Comparison of ENCODE assay signal across 15 cellular contexts in the genomic region with DNA sequence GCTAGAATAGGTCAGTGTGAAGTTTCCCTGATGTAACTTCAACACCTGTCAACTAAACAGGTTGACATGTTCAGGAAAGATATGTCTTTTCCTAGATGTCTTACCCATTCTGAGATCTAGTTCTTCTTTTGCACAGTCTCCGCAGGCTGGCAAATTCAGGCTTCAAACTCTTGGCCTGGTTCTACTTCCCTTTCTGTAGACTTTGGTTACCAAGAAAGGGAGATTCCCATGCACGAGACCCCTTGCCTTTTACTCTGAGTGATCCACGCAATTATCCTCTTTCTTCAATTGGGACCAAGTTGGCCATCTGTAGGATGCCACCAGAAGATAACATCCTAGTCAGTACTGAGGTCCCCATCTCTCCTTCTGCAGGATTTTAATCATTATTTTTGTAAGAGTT. TPM values are rescaled to one million over a fixed set of nuclear protein-coding genes. Genes with fewer than 3 reads are reported as not detected.
DNase-seq lines count a peak whose midpoint lies in the region; ATAC-seq and TF ChIP-seq lines count a peak whose summit lies in the region.
"Had no signal": no experiment of that assay in that cellular context is flagged by ENCODE, and none has a peak within 500 bp of the region (broad histone marks: within the 10 kb centered on the region; RNA-seq: fewer than 3 reads in every experiment).

No MANE protein-coding gene starts in this region.

- CTCF ChIA-PET in SK-N-SH (lab: Yijun Ruan, JAX), result interaction anchor here (0.8 to 14.6 kb wide), 2 partner anchors 102 to 110 kb away, joined by 4 to 533 read pairs; a partner anchor contains a TSS

- H3K27me3 Mint-ChIP-seq in dendritic cell treated with granulocyte-macrophage colony-stimulating factor and Interleukin-4, amounts not matched to agents 40 ng/mL and 50 ng/mL, for 4 days, result peaks cover 18% of the 10 kb centered on the region

- H3K9ac ChIP-seq in SK-N-SH, result no peak overlapping the region

- intact Hi-C loops in dendritic cell treated with granulocyte-macrophage colony-stimulating factor and Interleukin-4, amounts not matched to agents 40 ng/mL and 50 ng/mL, for 4 days (cut with micrococcal nuclease), result loop anchor here (2.0 to 10.0 kb wide), 2 partner anchors 25 to 733 kb away; no protein-coding TSS in a partner anchor

- H3K4me3 ChIP-seq in neutrophil (ENCODE audit: low read depth in 1 of 2, low read length in 1 of 2), result no peak overlapping the region
- H3K4me3 ChIP-seq in SK-N-SH (ENCODE audit: low read depth in 2 of 2, low read length in 1 of 2), result no peak overlapping the region
- H3K4me3 ChIP-seq: SJSA1 had no signal

- TF ChIP-seq CTCF in neutrophil (IDR thresholded peaks at IDR 0.05) (no peak), SK-N-SH (IDR thresholded peaks at IDR 0.05) (no peak)

- no peaks in the 10 kb centered on the region for H4K20me1 ChIP-seq in SK-N-SH (ENCODE audit: insufficient read depth)

- peak overlapping the region; percentile 58 for H3K27ac Mint-ChIP-seq in dendritic cell treated with granulocyte-macrophage colony-stimulating factor and Interleukin-4, amounts not matched to agents 40 ng/mL and 50 ng/mL, for 4 days
- H3K27ac Mint-ChIP-seq: CD8-positive, alpha-beta T cell had no signal

- no peak overlapping the region for H2AFZ ChIP-seq in SK-N-SH (ENCODE audit: low read depth)

- peak; percentile 85 for DNase-seq in CD1c-positive myeloid dendritic cell (ENCODE audit: extremely low spot score)
- peak; percentile 61 for DNase-seq in MV-4-11 (lab: John Stamatoyannopoulos, UW)
- DNase-seq in SK-N-SH, result no peak
- no peak for DNase-seq in AG20443 (ENCODE audit: low spot score)
- DNase-seq: BE2C; CD8-positive, alpha-beta T cell; DMS79 treated with DMSO at 0.1 percent for 48 hours; GOT3; NCI-H1092; NCI-H524 treated with DMSO at 0.1 percent for 48 hours; RPMI8226 had no signal

- TF ChIP-seq RAD21 in SK-N-SH (IDR thresholded peaks at IDR 0.05; ENCODE audit: low read length), result no peak

- H3K27ac ChIP-seq in neutrophil, result peak overlapping the region; percentile 93
- no peak overlapping the region for H3K27ac ChIP-seq in SK-N-SH (ENCODE audit: low read depth in 2 of 2, low read length in 1 of 2)
- H3K27ac ChIP-seq: SJSA1 had no signal

- peaks cover 58% of the 10 kb centered on the region for H3K4me1 Mint-ChIP-seq in dendritic cell treated with granulocyte-macrophage colony-stimulating factor and Interleukin-4, amounts not matched to agents 40 ng/mL and 50 ng/mL, for 4 days (ENCODE audit: low read depth)

- H3K4me3 Mint-ChIP-seq in dendritic cell treated with granulocyte-macrophage colony-stimulating factor and Interleukin-4, amounts not matched to agents 40 ng/mL and 50 ng/mL, for 4 days, result no peak overlapping the region
- H3K4me3 Mint-ChIP-seq: CD8-positive, alpha-beta T cell had no signal

- H3K9me3 Mint-ChIP-seq in dendritic cell treated with granulocyte-macrophage colony-stimulating factor and Interleukin-4, amounts not matched to agents 40 ng/mL and 50 ng/mL, for 4 days, result no peaks in the 10 kb centered on the region
- H3K9me3 Mint-ChIP-seq: CD8-positive, alpha-beta T cell had no signal

- no peaks in the 10 kb centered on the region for H3K9me3 ChIP-seq in neutrophil
- no peaks in the 10 kb centered on the region for H3K9me3 ChIP-seq in SK-N-SH
- H3K9me3 ChIP-seq: BE2C, SJSA1 had no signal

- no peak for ATAC-seq in GM21367 (IDR thresholded peaks at IDR 0.05; ENCODE audit: unreplicated experiment)
- ATAC-seq: CD8-positive, alpha-beta T cell had no signal

- no peaks in the 10 kb centered on the region for H3F3A ChIP-seq in SK-N-SH (replicated peaks; ENCODE audit: insufficient read depth)

- POLR2A ChIA-PET in SK-N-SH (lab: Yijun Ruan, JAX), result no interaction called here

- no peaks in the 10 kb centered on the region for H3K9me2 ChIP-seq in SK-N-SH

- H3K4me1 ChIP-seq in neutrophil (ENCODE audit: control insufficient read depth in 1 of 2, insufficient read depth in 1 of 2, low read depth in 1 of 2, low read length in 1 of 2) (peaks cover 76 to 77% of the 10 kb centered on the region in 2 experiments), SK-N-SH (ENCODE audit: control insufficient read depth in 1 of 2, insufficient read depth in 2 of 2, low read depth in 1 of 2, low read length in 1 of 2) (0 out of 4 replicates have a peak, but pooled peaks cover 0 to 7% of the 10 kb centered on the region in 2 experiments)
- H3K4me1 ChIP-seq: SJSA1 had no signal

- H3K36me3 ChIP-seq in neutrophil (no peaks in the 10 kb centered on the region), SK-N-SH (replicated peaks in 1 of 2; ENCODE audit: control insufficient read depth in 1 of 2, insufficient read depth in 2 of 2, low read length in 1 of 2) (no peaks in the 10 kb centered on the region)
- H3K36me3 ChIP-seq: BE2C, SJSA1 had no signal

- H3K27me3 ChIP-seq in neutrophil (no peaks in the 10 kb centered on the region), SK-N-SH (ENCODE audit: insufficient read depth) (no peaks in the 10 kb centered on the region)
- H3K27me3 ChIP-seq: BE2C, SJSA1 had no signal

- 84% methylated on average over 3 of the region's 3 CpGs for WGBS in SK-N-SH (ENCODE audit: low lambda C conversion rate)

- no peak overlapping the region for H3K4me2 ChIP-seq in SK-N-SH

- no peaks in the 10 kb centered on the region for H3K36me3 Mint-ChIP-seq in dendritic cell treated with granulocyte-macrophage colony-stimulating factor and Interleukin-4, amounts not matched to agents 40 ng/mL and 50 ng/mL, for 4 days (ENCODE audit: low read depth)
- H3K36me3 Mint-ChIP-seq: CD8-positive, alpha-beta T cell had no signal

- no peak for TF ChIP-seq EP300 in SK-N-SH (IDR thresholded peaks at IDR 0.05; ENCODE audit: borderline replicate concordance in 1 of 2, low read depth in 1 of 2, low read length in 1 of 2)

- no peaks in the 10 kb centered on the region for H3K79me2 ChIP-seq in SK-N-SH (ENCODE audit: insufficient read depth)

TF ChIP-seq in SK-N-SH, 30 proteins besides CTCF, POLR2A, EP300 and RAD21 (continues in another document):
- TF ChIP-seq, protein P1, sequence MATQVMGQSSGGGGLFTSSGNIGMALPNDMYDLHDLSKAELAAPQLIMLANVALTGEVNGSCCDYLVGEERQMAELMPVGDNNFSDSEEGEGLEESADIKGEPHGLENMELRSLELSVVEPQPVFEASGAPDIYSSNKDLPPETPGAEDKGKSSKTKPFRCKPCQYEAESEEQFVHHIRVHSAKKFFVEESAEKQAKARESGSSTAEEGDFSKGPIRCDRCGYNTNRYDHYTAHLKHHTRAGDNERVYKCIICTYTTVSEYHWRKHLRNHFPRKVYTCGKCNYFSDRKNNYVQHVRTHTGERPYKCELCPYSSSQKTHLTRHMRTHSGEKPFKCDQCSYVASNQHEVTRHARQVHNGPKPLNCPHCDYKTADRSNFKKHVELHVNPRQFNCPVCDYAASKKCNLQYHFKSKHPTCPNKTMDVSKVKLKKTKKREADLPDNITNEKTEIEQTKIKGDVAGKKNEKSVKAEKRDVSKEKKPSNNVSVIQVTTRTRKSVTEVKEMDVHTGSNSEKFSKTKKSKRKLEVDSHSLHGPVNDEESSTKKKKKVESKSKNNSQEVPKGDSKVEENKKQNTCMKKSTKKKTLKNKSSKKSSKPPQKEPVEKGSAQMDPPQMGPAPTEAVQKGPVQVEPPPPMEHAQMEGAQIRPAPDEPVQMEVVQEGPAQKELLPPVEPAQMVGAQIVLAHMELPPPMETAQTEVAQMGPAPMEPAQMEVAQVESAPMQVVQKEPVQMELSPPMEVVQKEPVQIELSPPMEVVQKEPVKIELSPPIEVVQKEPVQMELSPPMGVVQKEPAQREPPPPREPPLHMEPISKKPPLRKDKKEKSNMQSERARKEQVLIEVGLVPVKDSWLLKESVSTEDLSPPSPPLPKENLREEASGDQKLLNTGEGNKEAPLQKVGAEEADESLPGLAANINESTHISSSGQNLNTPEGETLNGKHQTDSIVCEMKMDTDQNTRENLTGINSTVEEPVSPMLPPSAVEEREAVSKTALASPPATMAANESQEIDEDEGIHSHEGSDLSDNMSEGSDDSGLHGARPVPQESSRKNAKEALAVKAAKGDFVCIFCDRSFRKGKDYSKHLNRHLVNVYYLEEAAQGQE (IDR thresholded peaks at IDR 0.05; ENCODE audit: low read depth, low read length), result no peak
- no peak for TF ChIP-seq SIN3A (IDR thresholded peaks at IDR 0.05; ENCODE audit: borderline replicate concordance, low read depth, low read length)
- TF ChIP-seq, protein P2, sequence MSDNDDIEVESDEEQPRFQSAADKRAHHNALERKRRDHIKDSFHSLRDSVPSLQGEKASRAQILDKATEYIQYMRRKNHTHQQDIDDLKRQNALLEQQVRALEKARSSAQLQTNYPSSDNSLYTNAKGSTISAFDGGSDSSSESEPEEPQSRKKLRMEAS (IDR thresholded peaks at IDR 0.05; ENCODE audit: low read depth), result no peak
- TF ChIP-seq, protein P3, sequence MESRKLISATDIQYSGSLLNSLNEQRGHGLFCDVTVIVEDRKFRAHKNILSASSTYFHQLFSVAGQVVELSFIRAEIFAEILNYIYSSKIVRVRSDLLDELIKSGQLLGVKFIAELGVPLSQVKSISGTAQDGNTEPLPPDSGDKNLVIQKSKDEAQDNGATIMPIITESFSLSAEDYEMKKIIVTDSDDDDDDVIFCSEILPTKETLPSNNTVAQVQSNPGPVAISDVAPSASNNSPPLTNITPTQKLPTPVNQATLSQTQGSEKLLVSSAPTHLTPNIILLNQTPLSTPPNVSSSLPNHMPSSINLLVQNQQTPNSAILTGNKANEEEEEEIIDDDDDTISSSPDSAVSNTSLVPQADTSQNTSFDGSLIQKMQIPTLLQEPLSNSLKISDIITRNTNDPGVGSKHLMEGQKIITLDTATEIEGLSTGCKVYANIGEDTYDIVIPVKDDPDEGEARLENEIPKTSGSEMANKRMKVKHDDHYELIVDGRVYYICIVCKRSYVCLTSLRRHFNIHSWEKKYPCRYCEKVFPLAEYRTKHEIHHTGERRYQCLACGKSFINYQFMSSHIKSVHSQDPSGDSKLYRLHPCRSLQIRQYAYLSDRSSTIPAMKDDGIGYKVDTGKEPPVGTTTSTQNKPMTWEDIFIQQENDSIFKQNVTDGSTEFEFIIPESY (IDR thresholded peaks at IDR 0.05; ENCODE audit: borderline replicate concordance, low read depth), result no peak

RNA-seq across cellular contexts. Expression of a gene that starts 2.0 kb away (rescaled TPM):
- polyA plus RNA-seq in SK-N-SH (2012; rRNA removed), result 0.57 and 0.74 TPM in 2 replicates
- 0.51 and 0.66 TPM in 2 replicates for polyA plus RNA-seq in SK-N-SH (2012; cell fraction: cytosol; rRNA removed)
- polyA plus RNA-seq in SK-N-SH (2012; cell fraction: nucleus; rRNA removed), result 0.95 and 2.1 TPM in 2 replicates

RNA-seq across cellular contexts. Expression of a gene that starts 27.3 kb away (rescaled TPM):
- polyA plus RNA-seq in SK-N-SH (2012; rRNA removed), result 625 and 646 TPM in 2 replicates
- 361 and 510 TPM in 2 replicates for polyA plus RNA-seq in SK-N-SH (2012; cell fraction: cytosol; rRNA removed)
- polyA plus RNA-seq in SK-N-SH (2012; cell fraction: nucleus; rRNA removed), result 304 and 445 TPM in 2 replicates

RNA-seq across cellular contexts. Expression of a gene that starts 35.5 kb away (rescaled TPM):
- polyA plus RNA-seq in SK-N-SH (2012; rRNA removed), result not detected in 2 replicates
- 0.03 and 0.08 TPM in 2 replicates for polyA plus RNA-seq in SK-N-SH (2012; cell fraction: cytosol; rRNA removed)
- polyA plus RNA-seq in SK-N-SH (2012; cell fraction: nucleus; rRNA removed), result 0.19 and 0.27 TPM in 2 replicates

RNA-seq across cellular contexts. Expression of a gene that starts 47.5 kb away (rescaled TPM):
- 0.86 and 2.4 TPM in 2 replicates for polyA plus RNA-seq in SK-N-SH (2012; rRNA removed)
- polyA plus RNA-seq in SK-N-SH (2012; cell fraction: cytosol; rRNA removed), result 0.62 and 1.3 TPM in 2 replicates
- polyA plus RNA-seq in SK-N-SH (2012; cell fraction: nucleus; rRNA removed), result 6.9 and 10.8 TPM in 2 replicates

RNA-seq across cellular contexts. Expression of a gene that starts 56.1 kb away (rescaled TPM):
- polyA plus RNA-seq in SK-N-SH (2012; rRNA removed), result 0.12 and 0.19 TPM in 2 replicates
- polyA plus RNA-seq in SK-N-SH (2012; cell fraction: cytosol; rRNA removed), result 0.08 and 0.18 TPM in 2 replicates
- polyA plus RNA-seq in SK-N-SH (2012; cell fraction: nucleus; rRNA removed), result 0.08 and 0.18 TPM in 2 replicates

Comparison
In these comparisons a context has a peak if more than half of its experiments do, and no peak if none do; other contexts are left out.
1. DNase-seq: peak in CD1c-positive myeloid dendritic cell (single experiment) and MV-4-11 (single experiment); none in SK-N-SH (single experiment) and AG20443 (single experiment).